In genomic region chr6:112286756-112287155, GRCh38 we compare ENCODE assay signal across 16 cellular contexts. TPM values are rescaled to one million over a fixed set of nuclear protein-coding genes. Genes with fewer than 3 reads are reported as not detected.
"Had no signal": no experiment of that assay in that cellular context is flagged by ENCODE, and none has a peak within 500 bp of the region (broad histone marks: within the 10 kb centered on the region; RNA-seq: fewer than 3 reads in every experiment).

No MANE protein-coding gene starts in this region.

- H3K27ac ChIP-seq: breast epithelium, PC-9 had no signal

- H3K36me3 Mint-ChIP-seq: activated naive CD4-positive, alpha-beta T cell treated with anti-CD3 and anti-CD28 coated beads, Interleukin-2, amount 50 U/mL, for 24 hours; IgD-negative memory B cell had no signal

- H3K27me3 ChIP-seq: breast epithelium had no signal

- H3K27ac Mint-ChIP-seq: activated naive CD4-positive, alpha-beta T cell treated with anti-CD3 and anti-CD28 coated beads, Interleukin-2, amount 50 U/mL, for 24 hours; IgD-negative memory B cell had no signal

- ATAC-seq: Right ventricle myocardium inferior had no signal

- H3K9me3 Mint-ChIP-seq: activated naive CD4-positive, alpha-beta T cell treated with anti-CD3 and anti-CD28 coated beads, Interleukin-2, amount 50 U/mL, for 24 hours had no signal

- DNase-seq: activated naive CD4-positive, alpha-beta T cell; aorta; NCI-H1048; NCI-H146; NCI-H187 treated with DMSO at 0.1 percent for 48 hours; NCI-H2081 treated with DMSO at 0.1 percent for 48 hours; NCI-H446; NCI-H524; PC-9; RPMI8226 had no signal

- H3K4me1 ChIP-seq: breast epithelium had no signal

- H3K4me3 Mint-ChIP-seq: activated naive CD4-positive, alpha-beta T cell treated with anti-CD3 and anti-CD28 coated beads, Interleukin-2, amount 50 U/mL, for 24 hours; IgD-negative memory B cell; T-helper 1 cell treated with Interleukin-12 subunit alpha and Interleukin-12 subunit beta and Interleukin-4 antibody, amounts not matched to agents 30 μg/mL and 1 μg/mL, for 36 hours had no signal

- H3K9me3 ChIP-seq: breast epithelium had no signal

- H3K4me3 ChIP-seq: breast epithelium, PC-9 had no signal

- H3K36me3 ChIP-seq: breast epithelium had no signal

RNA-seq across cellular contexts. Expression of gene LAMA4, which starts 32.4 kb away (rescaled TPM):
- total RNA-seq: activated CD8-positive, alpha-beta T cell treated with anti-CD3 and anti-CD28 coated beads, Interleukin-2, amount 10 ng/mL, durations not matched to agents 7 days and 5 days had no signal
- polyA plus RNA-seq: IgD-negative memory B cell had no signal
